Comparison of ENCODE assay signal across 7 cellular contexts in genomic region chr6:151894426-151894825, GRCh38.
DNase-seq lines count a peak whose midpoint lies in the region; TF ChIP-seq lines count a peak whose summit lies in the region.
"Not testable (repeated sequence)": the region's sequence is repeated elsewhere in the genome, so short reads cannot be mapped to it uniquely, and the experiment has no call there.

No MANE protein-coding gene starts in this region.

- H4K20me1 ChIP-seq in GM23248 (ENCODE audit: insufficient read depth); mammary epithelial cell (ENCODE audit: insufficient read depth, low read length): not testable (repeated sequence)

- H3K9me2 ChIP-seq in GM23248 (ENCODE audit: insufficient read depth) = not testable (repeated sequence)

- CTCF ChIA-PET in mammary epithelial cell (lab: Charles Lee; ENCODE audit: low non-redundant PET) = not testable (repeated sequence)

- H3K9ac ChIP-seq in GM23248; mammary epithelial cell (ENCODE audit: insufficient read depth, low read length): not testable (repeated sequence)

- H3K4me2 ChIP-seq in GM23248 (ENCODE audit: unreplicated experiment); mammary epithelial cell (ENCODE audit: insufficient read depth, low read depth, low read length): not testable (repeated sequence)

- not testable (repeated sequence) for H3K27me3 ChIP-seq in GM23248 (replicated peaks; ENCODE audit: insufficient read depth); mammary epithelial cell (ENCODE audit: insufficient read depth, low read length)

- in situ Hi-C loops in GM23248 (cut with MboI); astrocyte of the cerebellum (cut with HindIII; ENCODE audit: low sequenced_read_pairs); mammary epithelial cell (cut with MboI; ENCODE audit: low sequenced_read_pairs in 2 of 2): not testable (repeated sequence)

- H3K27ac ChIP-seq in GM23248; mammary epithelial cell (ENCODE audit: insufficient read depth, low read depth, low read length): not testable (repeated sequence)

- H3K4me1 ChIP-seq in GM23248 (ENCODE audit: insufficient read depth); mammary epithelial cell (ENCODE audit: insufficient read depth, low read length): not testable (repeated sequence)

- intact Hi-C loops in mammary epithelial cell (cut with micrococcal nuclease) = not testable (repeated sequence)

- not testable (repeated sequence) for H3K4me3 ChIP-seq in GM23248; astrocyte of the cerebellum (ENCODE audit: low read depth, low read length); mammary epithelial cell (replicated peaks in 1 of 3; ENCODE audit: insufficient read depth in 1 of 3, low read depth in 2 of 3, low read length in 3 of 3); fibroblast of villous mesenchyme (ENCODE audit: low read depth, low read length)

- not testable (repeated sequence) for BruUV-seq in mammary epithelial cell (replicated peaks; lab: Mats Ljungman, UMichigan)

- H3F3A ChIP-seq in GM23248 (ENCODE audit: insufficient read depth) = not testable (repeated sequence)

- 24 to 27% methylated on average over 3 of the region's 3 CpGs for WGBS in GM23248 (ENCODE audit: low coverage in 1 of 2, low lambda C conversion rate in 2 of 2, missing lambda C conversion rate in 2 of 2), 2 experiments
- 19% methylated on average over 3 of the region's 3 CpGs for WGBS in mammary epithelial cell (ENCODE audit: low coverage, missing lambda C conversion rate)

- H2AFZ ChIP-seq in GM23248; mammary epithelial cell (ENCODE audit: low read depth, low read length): not testable (repeated sequence)

- not testable (repeated sequence) for TF ChIP-seq CTCF in astrocyte of the cerebellum (IDR thresholded peaks at IDR 0.05; ENCODE audit: low read depth, low read length, missing control alignments); mammary epithelial cell (conservative IDR thresholded peaks at IDR 0.05 in 1 of 2, IDR thresholded peaks at IDR 0.05 in 1 of 2; ENCODE audit: extremely low read depth in 1 of 2, insufficient read depth in 1 of 2, low read depth in 1 of 2, low read length in 2 of 2); fibroblast of villous mesenchyme (IDR thresholded peaks at IDR 0.05; ENCODE audit: insufficient read depth, low read depth, low read length)

- not testable (repeated sequence) for H3K79me2 ChIP-seq in GM23248 (ENCODE audit: insufficient read depth); mammary epithelial cell (ENCODE audit: insufficient read depth, low read length)

- not testable (repeated sequence) for H3K36me3 ChIP-seq in GM23248 (ENCODE audit: low read depth); mammary epithelial cell (ENCODE audit: insufficient read depth, low read length)

- H3K9me3 ChIP-seq in GM23248 (ENCODE audit: low read depth); mammary epithelial cell (replicated peaks; ENCODE audit: insufficient read depth, low read length): not testable (repeated sequence)

- DNase-seq in GM23248 (peak; percentile 10), M059J (ENCODE audit: low read depth) (peak; percentile 65), astrocyte of the cerebellum (ENCODE audit: low read depth) (peak; percentile 12), mammary epithelial cell (peak; percentile 29), fibroblast of gingiva (ENCODE audit: low read depth) (peak; percentile 92), fibroblast of villous mesenchyme (ENCODE audit: low read depth) (peak; percentile 47), stromal cell of bone marrow (ENCODE audit: low read depth) (peak; percentile 21)

- dilution Hi-C loops in mammary epithelial cell (cut with HindIII; ENCODE audit: low sequenced_read_pairs) = not testable (repeated sequence)

Comparison
In these comparisons a context has a peak if more than half of its experiments do, and no peak if none do; other contexts are left out.
1. DNase-seq: peak in every context shown above with its lines; median percentile 92 in fibroblast of gingiva; 65 in M059J; 47 in fibroblast of villous mesenchyme; 29 in mammary epithelial cell; 21 in stromal cell of bone marrow; 12 in astrocyte of the cerebellum; 10 in GM23248.